ENCODE assay signal across 21 cellular contexts in genomic region chr13:29888306-29888705, GRCh38. TPM values are rescaled to one million over a fixed set of nuclear protein-coding genes. Genes with fewer than 3 reads are reported as not detected.
DNase-seq lines count a peak whose midpoint lies in the region; ATAC-seq and TF ChIP-seq lines count a peak whose summit lies in the region.
"Had no signal": no experiment of that assay in that cellular context is flagged by ENCODE, and none has a peak within 500 bp of the region (broad histone marks: within the 10 kb centered on the region; RNA-seq: fewer than 3 reads in every experiment).

No MANE protein-coding gene starts in this region.

- no peaks in the 10 kb centered on the region for H3K27me3 Mint-ChIP-seq in Calu3 (ENCODE audit: unreplicated experiment)
- H3K27me3 Mint-ChIP-seq: activated naive CD4-positive, alpha-beta T cell treated with anti-CD3 and anti-CD28 coated beads, Interleukin-2, amount 50 U/mL, for 24 hours; CD4-positive, alpha-beta T cell had no signal

- H3K36me3 Mint-ChIP-seq in stimulated activated effector memory CD8-positive, alpha-beta T cell treated with anti-CD3 and anti-CD28 coated beads, Interleukin-12 subunit alpha, Interleukin-12 subunit beta, amount 100 ng/mL, for 72 hours: no peaks in the 10 kb centered on the region
- H3K36me3 Mint-ChIP-seq in Calu3 (ENCODE audit: insufficient read depth, unreplicated experiment): no peaks in the 10 kb centered on the region
- H3K36me3 Mint-ChIP-seq: activated naive CD4-positive, alpha-beta T cell treated with anti-CD3 and anti-CD28 coated beads, Interleukin-2, amount 50 U/mL, for 24 hours had no signal

- H3K4me1 Mint-ChIP-seq in stimulated activated effector memory CD8-positive, alpha-beta T cell treated with anti-CD3 and anti-CD28 coated beads, Interleukin-12 subunit alpha, Interleukin-12 subunit beta, amount 100 ng/mL, for 72 hours: peaks cover 18% of the 10 kb centered on the region
- no peaks in the 10 kb centered on the region for H3K4me1 Mint-ChIP-seq in Calu3 (ENCODE audit: low read depth, unreplicated experiment)
- H3K4me1 Mint-ChIP-seq: activated naive CD4-positive, alpha-beta T cell treated with anti-CD3 and anti-CD28 coated beads, Interleukin-2, amount 50 U/mL, for 24 hours had no signal

- H3K4me3 ChIP-seq in fibroblast of pulmonary artery (replicated peaks; ENCODE audit: low read depth, low read length): no peak overlapping the region
- H3K4me3 ChIP-seq: esophagus squamous epithelium, ovary, PC-9, tibial artery had no signal

- CTCF ChIA-PET in Calu3 (lab: Charles Lee): no interaction called here

- H3K27ac Mint-ChIP-seq in stimulated activated effector memory CD8-positive, alpha-beta T cell treated with anti-CD3 and anti-CD28 coated beads, Interleukin-12 subunit alpha, Interleukin-12 subunit beta, amount 100 ng/mL, for 72 hours: peak overlapping the region; percentile 8
- H3K27ac Mint-ChIP-seq in Calu3 (ENCODE audit: unreplicated experiment): no peak overlapping the region
- H3K27ac Mint-ChIP-seq: activated naive CD4-positive, alpha-beta T cell treated with anti-CD3 and anti-CD28 coated beads, Interleukin-2, amount 50 U/mL, for 24 hours; CD4-positive, alpha-beta T cell had no signal

- DNase-seq in NCI-H2107 treated with DMSO at 0.1 percent for 48 hours (lab: John Stamatoyannopoulos, UW; ENCODE audit: unreplicated experiment) (peak; percentile 16), NCI-H2107 (lab: John Stamatoyannopoulos, UW) (no peak), SK-MEL-5 (ENCODE audit: low read depth, low spot score) (peak; percentile 59), fibroblast of pulmonary artery (ENCODE audit: low read depth) (peak; percentile 34), Calu3 (no peak)
- DNase-seq in stimulated activated effector memory CD8-positive, alpha-beta T cell treated with anti-CD3 and anti-CD28 coated beads, Interleukin-12 subunit alpha, Interleukin-12 subunit beta, amount 100 ng/mL, for 72 hours (ENCODE audit: low spot score in 2 of 2): no peak
- DNase-seq in stimulated activated CD4-positive, alpha-beta T cell treated with anti-CD3 and anti-CD28 coated beads, Interleukin-4, amount 100 ng/mL, for 1 hour: no peak
- DNase-seq: activated T-cell treated with anti-CD3 and anti-CD28 coated beads for 4 hours; brain microvascular endothelial cell; CD4-positive, alpha-beta T cell; DMS79 treated with DMSO at 0.1 percent for 48 hours; esophagus squamous epithelium; left ventricle myocardium superior; NCI-H1436; ovary; PC-9; stimulated activated CD4-positive, alpha-beta T cell treated with anti-CD3 and anti-CD28 coated beads, Interleukin-4, amount 100 ng/mL, for 24 hours; stimulated activated CD8-positive, alpha-beta memory T cell treated with anti-CD3 and anti-CD28 coated beads, Interleukin-4, amount 100 ng/mL, for 48 hours; tibial artery had no signal

- ATAC-seq in stimulated activated effector memory CD8-positive, alpha-beta T cell treated with anti-CD3 and anti-CD28 coated beads, Interleukin-12 subunit alpha, Interleukin-12 subunit beta, amount 100 ng/mL, for 72 hours: no peak
- ATAC-seq in HG02642 (IDR thresholded peaks at IDR 0.05; ENCODE audit: poor library complexity, unreplicated experiment): no peak
- ATAC-seq: left ventricle myocardium superior had no signal

- H3K9me3 Mint-ChIP-seq in stimulated activated effector memory CD8-positive, alpha-beta T cell treated with anti-CD3 and anti-CD28 coated beads, Interleukin-12 subunit alpha, Interleukin-12 subunit beta, amount 100 ng/mL, for 72 hours: no peaks in the 10 kb centered on the region
- H3K9me3 Mint-ChIP-seq in Calu3 (ENCODE audit: low read depth, unreplicated experiment): no peaks in the 10 kb centered on the region
- H3K9me3 Mint-ChIP-seq: activated naive CD4-positive, alpha-beta T cell treated with anti-CD3 and anti-CD28 coated beads, Interleukin-2, amount 50 U/mL, for 24 hours; CD4-positive, alpha-beta T cell had no signal

- intact Hi-C loops in Calu3 (cut with micrococcal nuclease; ENCODE audit: unreplicated experiment): no loop called here

- TF ChIP-seq CTCF in fibroblast of pulmonary artery (IDR thresholded peaks at IDR 0.05; ENCODE audit: low read length, missing control alignments): no peak
- no peak for TF ChIP-seq CTCF in Calu3 (IDR thresholded peaks at IDR 0.05; ENCODE audit: unreplicated experiment)

- no TSS peak for BruUV-seq in Calu3 (replicated peaks; lab: Mats Ljungman, UMichigan)

- in situ Hi-C loops in SK-MEL-5 (cut with HindIII; ENCODE audit: low pct_unique_long_range_greater_than_20kb, low sequenced_read_pairs): no loop called here

- no peak overlapping the region for H3K4me3 Mint-ChIP-seq in stimulated activated effector memory CD8-positive, alpha-beta T cell treated with anti-CD3 and anti-CD28 coated beads, Interleukin-12 subunit alpha, Interleukin-12 subunit beta, amount 100 ng/mL, for 72 hours
- H3K4me3 Mint-ChIP-seq in Calu3 (ENCODE audit: low read depth, unreplicated experiment): no peak overlapping the region
- H3K4me3 Mint-ChIP-seq: activated naive CD4-positive, alpha-beta T cell treated with anti-CD3 and anti-CD28 coated beads, Interleukin-2, amount 50 U/mL, for 24 hours; CD4-positive, alpha-beta T cell had no signal

RNA-seq across cellular contexts. Expression of gene UBL3, which starts 37.9 kb away (rescaled TPM):
- total RNA-seq in SK-MEL-5 (2014; rRNA removed; shearing (Covaris generic)): 84.9 and 89.2 TPM in 2 replicates
- polyA plus RNA-seq in SK-MEL-5 (2015; cell fraction: cytosol; rRNA removed): 89.8 and 121 TPM in 2 replicates
- 41.0 and 56.2 TPM in 2 replicates for polyA plus RNA-seq in SK-MEL-5 (2015; cell fraction: nucleus; rRNA removed)
- 13.8 and 15.9 TPM in 2 replicates for total RNA-seq in Calu3 (2022)

Comparison
In these comparisons a context has a peak if more than half of its experiments do, and no peak if none do; other contexts are left out.
1. DNase-seq: peak in NCI-H2107 treated with DMSO at 0.1 percent for 48 hours (single experiment), SK-MEL-5 (single experiment) and fibroblast of pulmonary artery (single experiment); none in NCI-H2107 (single experiment), stimulated activated effector memory CD8-positive, alpha-beta T cell treated with anti-CD3 and anti-CD28 coated beads, Interleukin-12 subunit alpha, Interleukin-12 subunit beta, amount 100 ng/mL, for 72 hours (0 of 2), Calu3 (single experiment) and stimulated activated CD4-positive, alpha-beta T cell treated with anti-CD3 and anti-CD28 coated beads, Interleukin-4, amount 100 ng/mL, for 1 hour (single experiment).